ENCODE assay signal across 15 cellular contexts in genomic region chr1:100130552-100131077, GRCh38. TPM values are rescaled to one million over a fixed set of nuclear protein-coding genes. Genes with fewer than 3 reads are reported as not detected.
A peak's percentile ranks its signal among the peaks of the same experiment; 100 is the strongest.
DNase-seq lines count a peak whose midpoint lies in the region; ATAC-seq, FAIRE-seq and TF ChIP-seq lines count a peak whose summit lies in the region.
"Had no signal": no experiment of that assay in that cellular context is flagged by ENCODE, and none has a peak within 500 bp of the region (broad histone marks: within the 10 kb centered on the region; RNA-seq: fewer than 3 reads in every experiment).

No MANE protein-coding gene starts in this region.

- H3K9me3 Mint-ChIP-seq in activated CD4-positive, alpha-beta memory T cell treated with anti-CD3 and anti-CD28 coated beads, Interleukin-2, amount 10 ng/mL, durations not matched to agents 7 days and 5 days, result no peaks in the 10 kb centered on the region
- no peaks in the 10 kb centered on the region for H3K9me3 Mint-ChIP-seq in activated CD4-positive, alpha-beta memory T cell treated with anti-CD3 and anti-CD28 coated beads for 36 hours
- no peaks in the 10 kb centered on the region for H3K9me3 Mint-ChIP-seq in neural crest cell

- peaks cover 1% of the 10 kb centered on the region; the same call in 1 of the 2 replicates for H3K4me1 ChIP-seq in IMR-90 (ENCODE audit: control insufficient read depth, insufficient read depth, low read length)
- peaks cover 3 to 10% of the 10 kb centered on the region in 2 experiments; a peak in 2 of 5 replicates for H3K4me1 ChIP-seq in K562 (replicated peaks in 1 of 2; ENCODE audit: control insufficient read depth in 2 of 2, insufficient read depth in 2 of 2, low read length in 2 of 2)

- intact Hi-C loops in activated CD4-positive, alpha-beta memory T cell treated with anti-CD3 and anti-CD28 coated beads for 36 hours (cut with micrococcal nuclease), result loop anchor here (5.0 kb wide), 1 partner anchor 412 kb away; no protein-coding TSS in a partner anchor
- intact Hi-C loops in IMR-90 (cut with micrococcal nuclease), result no loop called here
- intact Hi-C loops in K562 (cut with micrococcal nuclease), result loop anchor here (5.0 to 10.0 kb wide), 5 partner anchors 117 to 764 kb away; partner anchors contain the start of genes CDC14A, DBT, EXTL2 and RTCA

- ATAC-seq in IMR-90 (ENCODE audit: low read depth) (no peak), K562 (peak; percentile 10), GM19328 (IDR thresholded peaks at IDR 0.05; ENCODE audit: unreplicated experiment) (no peak)
- ATAC-seq: activated CD8-positive, alpha-beta T cell treated with anti-CD3 and anti-CD28 coated beads, Interleukin-2, amount 10 ng/mL, durations not matched to agents 7 days and 5 days; lower lobe of right lung; upper lobe of right lung had no signal

- peaks cover 37 to 58% of the 10 kb centered on the region in 2 experiments for H3K79me1 ChIP-seq in IMR-90 (ENCODE audit: low read depth in 1 of 2, low read length in 2 of 2)

- H3K79me2 ChIP-seq in K562 (ENCODE audit: control insufficient read depth, insufficient read depth, low read length), result peaks cover 97% of the 10 kb centered on the region

- H3K27me3 ChIP-seq in IMR-90 (ENCODE audit: control insufficient read depth, insufficient read depth, low read length), result no peaks in the 10 kb centered on the region
- no peaks in the 10 kb centered on the region for H3K27me3 ChIP-seq in K562 (ENCODE audit: control insufficient read depth in 2 of 2, insufficient read depth in 2 of 2, low read length in 2 of 2)
- H3K27me3 ChIP-seq: dorsolateral prefrontal cortex, spleen, upper lobe of right lung had no signal

- H4K91ac ChIP-seq in IMR-90 (ENCODE audit: insufficient read depth, low read depth, low read length), result no peak overlapping the region

- H3K4me1 Mint-ChIP-seq in activated CD4-positive, alpha-beta memory T cell treated with anti-CD3 and anti-CD28 coated beads, Interleukin-2, amount 10 ng/mL, durations not matched to agents 7 days and 5 days, result peaks cover 52% of the 10 kb centered on the region
- H3K4me1 Mint-ChIP-seq in activated CD4-positive, alpha-beta memory T cell treated with anti-CD3 and anti-CD28 coated beads for 36 hours (ENCODE audit: low read depth), result peaks cover 38% of the 10 kb centered on the region
- H3K4me1 Mint-ChIP-seq in neural crest cell, result peaks cover 34% of the 10 kb centered on the region

- no peak overlapping the region for H3K27ac ChIP-seq in IMR-90 (ENCODE audit: insufficient read depth, low read length)
- H3K27ac ChIP-seq in K562 (ENCODE audit: extremely low read depth, low read depth, low read length), result peak overlapping the region; percentile 79
- H3K27ac ChIP-seq: dorsolateral prefrontal cortex, lower lobe of right lung, spleen, upper lobe of right lung had no signal

- no peak overlapping the region for H2AK9ac ChIP-seq in IMR-90 (replicated peaks; ENCODE audit: low read depth, low read length, poor library complexity)

- no peak for DNase-seq in activated CD4-positive, alpha-beta memory T cell treated with anti-CD3 and anti-CD28 coated beads, Interleukin-2, amount 10 ng/mL, durations not matched to agents 7 days and 5 days
- no peak for DNase-seq in activated CD4-positive, alpha-beta memory T cell treated with anti-CD3 and anti-CD28 coated beads for 36 hours
- DNase-seq in IMR-90 (peak; percentile 25), K562 (ENCODE audit: extremely low read depth in 1 of 4, low spot score in 3 of 4) (peak in 1 of 4 experiments; percentile 63), neural crest cell (ENCODE audit: low read depth, low spot score) (no peak), KBM-7 (no peak), T-helper 1 cell (no peak)
- DNase-seq: activated CD8-positive, alpha-beta T cell treated with anti-CD3 and anti-CD28 coated beads, Interleukin-2, amount 10 ng/mL, durations not matched to agents 7 days and 5 days; dorsolateral prefrontal cortex; lower lobe of right lung; NCI-H1417 treated with DMSO at 0.1 percent for 48 hours; spleen; upper lobe of right lung had no signal

- TF ChIP-seq RAD21 in IMR-90 (IDR thresholded peaks at IDR 0.05; ENCODE audit: low read length) (no peak), K562 (CRISPR knock-in tag; conservative IDR thresholded peaks at IDR 0.05 in 1 of 2, IDR thresholded peaks at IDR 0.05 in 1 of 2) (no peak)

- H3K9ac ChIP-seq in IMR-90 (ENCODE audit: low read depth, low read length) (no peak overlapping the region), K562 (ENCODE audit: insufficient read depth in 1 of 2, low read depth in 2 of 2, low read length in 2 of 2) (peak overlapping the region in 1 of 2 experiments; percentile 77; a peak in 3 of 4 replicates)

- H2AFZ ChIP-seq in IMR-90 (replicated peaks; ENCODE audit: low read length, poor library complexity), result no peak overlapping the region
- H2AFZ ChIP-seq in K562 (ENCODE audit: low read depth, low read length), result peak overlapping the region; percentile 46; the same call in 1 of the 2 replicates

- no peak overlapping the region for H2BK5ac ChIP-seq in IMR-90 (ENCODE audit: low read depth, low read length, poor library complexity, severe bottlenecking)

- TF ChIP-seq CTCF in IMR-90 (conservative IDR thresholded peaks at IDR 0.05; ENCODE audit: low read depth, low read length), result no peak
- no peak for TF ChIP-seq CTCF in K562 (IDR thresholded peaks at IDR 0.05 in 2 of 3, conservative IDR thresholded peaks at IDR 0.05 in 1 of 3; ENCODE audit: insufficient read depth in 2 of 3, low read depth in 1 of 3, low read length in 3 of 3)
- TF ChIP-seq CTCF in neural crest cell (conservative IDR thresholded peaks at IDR 0.05), result no peak

- H3K4me2 ChIP-seq in IMR-90 (ENCODE audit: low read depth, low read length), result no peak overlapping the region; the same call in 1 of the 2 replicates
- peak overlapping the region; percentile 77 for H3K4me2 ChIP-seq in K562 (ENCODE audit: insufficient read depth, low read length)

- H3K9me3 ChIP-seq in IMR-90 (ENCODE audit: control insufficient read depth, insufficient read depth, low read length) (no peaks in the 10 kb centered on the region), K562 (replicated peaks; ENCODE audit: control insufficient read depth, insufficient read depth, low read depth, low read length) (no peaks in the 10 kb centered on the region)
- H3K9me3 ChIP-seq: lower lobe of right lung, spleen, upper lobe of right lung had no signal

- H3K27ac Mint-ChIP-seq in activated CD4-positive, alpha-beta memory T cell treated with anti-CD3 and anti-CD28 coated beads, Interleukin-2, amount 10 ng/mL, durations not matched to agents 7 days and 5 days, result no peak overlapping the region
- H3K27ac Mint-ChIP-seq in activated CD4-positive, alpha-beta memory T cell treated with anti-CD3 and anti-CD28 coated beads for 36 hours, result no peak overlapping the region
- H3K27ac Mint-ChIP-seq in neural crest cell (ENCODE audit: unreplicated experiment), result no peak overlapping the region
- H3K27ac Mint-ChIP-seq: activated CD8-positive, alpha-beta T cell treated with anti-CD3 and anti-CD28 coated beads, Interleukin-2, amount 10 ng/mL, durations not matched to agents 7 days and 5 days; activated naive CD8-positive, alpha-beta T cell had no signal

- H3K36me3 ChIP-seq in IMR-90 (ENCODE audit: control insufficient read depth, insufficient read depth, low read length) (no peaks in the 10 kb centered on the region), K562 (ENCODE audit: control insufficient read depth, insufficient read depth, low read length) (peaks cover 33% of the 10 kb centered on the region)
- H3K36me3 ChIP-seq: lower lobe of right lung, spleen, upper lobe of right lung had no signal

- H2BK20ac ChIP-seq in IMR-90 (ENCODE audit: low read depth, low read length), result no peak overlapping the region

- no peak overlapping the region for H3K4ac ChIP-seq in IMR-90 (ENCODE audit: low read depth, low read length)

- peaks cover 13% of the 10 kb centered on the region for H3K36me3 Mint-ChIP-seq in activated CD4-positive, alpha-beta memory T cell treated with anti-CD3 and anti-CD28 coated beads, Interleukin-2, amount 10 ng/mL, durations not matched to agents 7 days and 5 days (ENCODE audit: low read depth)
- H3K36me3 Mint-ChIP-seq in activated CD4-positive, alpha-beta memory T cell treated with anti-CD3 and anti-CD28 coated beads for 36 hours, result peaks cover 4% of the 10 kb centered on the region
- H3K36me3 Mint-ChIP-seq in neural crest cell (ENCODE audit: low read depth), result no peaks in the 10 kb centered on the region

- no peak overlapping the region for H4K5ac ChIP-seq in IMR-90 (ENCODE audit: low read depth, low read length)

- H3K18ac ChIP-seq in IMR-90 (ENCODE audit: low read depth, low read length), result no peak overlapping the region

- in situ Hi-C loops in IMR-90 (cut with MboI; ENCODE audit: low sequenced_read_pairs), result loop anchor here (10.0 kb wide), 1 partner anchor 326 kb away; no protein-coding TSS in a partner anchor
- in situ Hi-C loops in K562 (cut with MboI), result no loop called here
- in situ Hi-C loops in KBM-7 (cut with MboI; ENCODE audit: low pct_unique_long_range_greater_than_20kb, low sequenced_read_pairs), result no loop called here

- no peak overlapping the region for H3K23ac ChIP-seq in IMR-90 (ENCODE audit: low read depth, low read length)

- no peak overlapping the region for H3K56ac ChIP-seq in IMR-90 (ENCODE audit: extremely low read depth, insufficient read depth, low read length)

- POLR2A ChIA-PET in activated CD4-positive, alpha-beta memory T cell treated with anti-CD3 and anti-CD28 coated beads, Interleukin-2, amount 10 ng/mL, durations not matched to agents 7 days and 5 days (lab: Charles Lee), result interaction anchor here (0.6 to 1.7 kb wide), 2 partner anchors 222 to 323 kb away, joined by 3 to 6 read pairs; partner anchors contain the start of gene CDC14A
- POLR2A ChIA-PET in activated CD4-positive, alpha-beta memory T cell treated with anti-CD3 and anti-CD28 coated beads for 36 hours (lab: Charles Lee), result no interaction called here
- POLR2A ChIA-PET in IMR-90 (lab: Charles Lee; ENCODE audit: unreplicated experiment) (no interaction called here), K562 (lab: Yijun Ruan, JAX) (interaction anchor here (0.6 to 1.4 kb wide), 3 partner anchors 11 to 292 kb away, joined by 3 to 4 read pairs (median 3); no protein-coding TSS in a partner anchor)

- WGBS in IMR-90 (ENCODE audit: extremely low coverage in 2 of 2, insufficient read length in 1 of 2), 2 experiments, result 100% methylated on average over 1 of the region's 5 CpGs; no CpG with 5 or more reads in 1 of the 2 experiments
- WGBS in K562 (ENCODE audit: insufficient coverage, low coverage, missing lambda C conversion rate), result 30% methylated on average over 5 of the region's 5 CpGs

- H2BK120ac ChIP-seq in IMR-90 (ENCODE audit: low read depth, low read length), result no peak overlapping the region

- no peaks in the 10 kb centered on the region for H3K27me3 Mint-ChIP-seq in activated CD4-positive, alpha-beta memory T cell treated with anti-CD3 and anti-CD28 coated beads, Interleukin-2, amount 10 ng/mL, durations not matched to agents 7 days and 5 days
- H3K27me3 Mint-ChIP-seq in activated CD4-positive, alpha-beta memory T cell treated with anti-CD3 and anti-CD28 coated beads for 36 hours, result no peaks in the 10 kb centered on the region
- H3K27me3 Mint-ChIP-seq in neural crest cell (ENCODE audit: low read depth), result no peaks in the 10 kb centered on the region
- H3K27me3 Mint-ChIP-seq: activated naive CD8-positive, alpha-beta T cell had no signal

- H4K20me1 ChIP-seq in IMR-90 (ENCODE audit: insufficient read depth, low read length) (no peaks in the 10 kb centered on the region), K562 (replicated peaks; ENCODE audit: control insufficient read depth, insufficient read depth, low read length) (0 out of 2 replicates have a peak, but pooled peaks cover 6% of the 10 kb centered on the region)

- no peak for FAIRE-seq in K562 (lab: Jason Lieb, UNC)

- dilution Hi-C loops in IMR-90 (cut with HindIII; ENCODE audit: low sequenced_read_pairs, unreplicated experiment), result no loop called here

- no peak overlapping the region for H2AK5ac ChIP-seq in IMR-90 (ENCODE audit: low read depth, low read length)

- no peak overlapping the region for H4K8ac ChIP-seq in IMR-90 (ENCODE audit: low read depth in 2 of 2, low read length in 2 of 2)

- H3K9me1 ChIP-seq in IMR-90 (ENCODE audit: insufficient read depth, low read length), result peaks cover 2% of the 10 kb centered on the region; the same call in 1 of the 2 replicates
- no peaks in the 10 kb centered on the region for H3K9me1 ChIP-seq in K562 (ENCODE audit: control insufficient read depth, insufficient read depth, low read length)

- peak; percentile 19; the same call in 1 of the 2 replicates for TF ChIP-seq EP300 in K562 (IDR thresholded peaks at IDR 0.05; ENCODE audit: low read length)

- BruUV-seq in IMR-90 (replicated peaks; lab: Mats Ljungman, UMichigan), result no TSS peak
- no TSS peak for BruUV-seq in K562 (replicated peaks; lab: Mats Ljungman, UMichigan)

- CTCF ChIA-PET in activated CD4-positive, alpha-beta memory T cell treated with anti-CD3 and anti-CD28 coated beads, Interleukin-2, amount 10 ng/mL, durations not matched to agents 7 days and 5 days (lab: Charles Lee), result interaction anchor here (0.7 to 0.9 kb wide), 3 partner anchors 86 to 125 kb away, joined by 3 to 4 read pairs (median 3); no protein-coding TSS in a partner anchor
- CTCF ChIA-PET in activated CD4-positive, alpha-beta memory T cell treated with anti-CD3 and anti-CD28 coated beads for 36 hours (lab: Charles Lee), result interaction anchor here (1.1 kb wide), 1 partner anchor 11 kb away, joined by 4 read pairs; no protein-coding TSS in a partner anchor
- CTCF ChIA-PET in IMR-90 (lab: Yijun Ruan, JAX), result no interaction called here
- CTCF ChIA-PET in K562 (lab: Yijun Ruan, JAX; ENCODE audit: low intra/inter-chr PET ratio), result no interaction called here

- no peak overlapping the region for H2BK15ac ChIP-seq in IMR-90 (ENCODE audit: low read depth, low read length)

- TF ChIP-seq POLR2A in IMR-90 (IDR thresholded peaks at IDR 0.05; ENCODE audit: low read depth, low read length) (no peak), K562 (conservative IDR thresholded peaks at IDR 0.05) (no peak)

- H3K14ac ChIP-seq in IMR-90 (replicated peaks; ENCODE audit: low read depth, low read length), result no peak overlapping the region

- H3K4me3 Mint-ChIP-seq in activated CD4-positive, alpha-beta memory T cell treated with anti-CD3 and anti-CD28 coated beads, Interleukin-2, amount 10 ng/mL, durations not matched to agents 7 days and 5 days, result peak overlapping the region; percentile 16
- no peak overlapping the region for H3K4me3 Mint-ChIP-seq in activated CD4-positive, alpha-beta memory T cell treated with anti-CD3 and anti-CD28 coated beads for 36 hours
- H3K4me3 Mint-ChIP-seq in neural crest cell, result peak overlapping the region; percentile 79

- H3K4me3 ChIP-seq in IMR-90 (ENCODE audit: insufficient read depth, low read depth, low read length), result no peak overlapping the region
- H3K4me3 ChIP-seq in K562, result peak overlapping the region; percentile 51; the same call in 1 of the 2 replicates
- H3K4me3 ChIP-seq: dorsolateral prefrontal cortex, lower lobe of right lung, spleen, upper lobe of right lung had no signal

RNA-seq across cellular contexts. Expression of gene SASS6, which starts 2.1 kb away (rescaled TPM):
- total RNA-seq in activated CD4-positive, alpha-beta memory T cell treated with anti-CD3 and anti-CD28 coated beads, Interleukin-2, amount 10 ng/mL, durations not matched to agents 7 days and 5 days, result 10 to 100 TPM; 13.2 to 13.3 TPM
- total RNA-seq in activated CD4-positive, alpha-beta memory T cell treated with anti-CD3 and anti-CD28 coated beads for 36 hours, result 10 to 100 TPM; 11.5 to 12.0 TPM
- total RNA-seq in IMR-90 (2012; rRNA removed) (2.7 and 5.0 TPM in 2 replicates), K562 (2014; rRNA removed) (14.8 and 15.4 TPM in 2 replicates), K562 (2014; rRNA removed; fragmentation: Illumina TruSeq; extraction: Trizol) (34.1 and 38.3 TPM in 2 replicates), K562 (2015; rRNA removed; fragmentation: Illumina TruSeq; extraction: Trizol) (28.8 and 32.9 TPM in 2 replicates), K562 (2021) (18.0 and 18.7 TPM in 2 replicates), neural crest cell (14.9 and 15.2 TPM in 2 replicates)
- polyA plus RNA-seq in IMR-90 (2012; rRNA removed) (0.69 and 1.1 TPM in 2 replicates), K562 (2011; rRNA removed) (8.4 and 11.6 TPM in 2 replicates), K562 (2014; fragmentation: Illumina TruSeq; extraction: Trizol) (22.4 and 29.2 TPM in 2 replicates), K562 (2014; fragmentation: Nextera tagmentation; extraction: Ambion mirVana) (10 to 100 TPM; 14.7 to 16.4 TPM), K562 (2014; rRNA removed) (14.9 and 18.5 TPM in 2 replicates)
- polyA plus RNA-seq in IMR-90 (2012; cell fraction: cytosol; rRNA removed), result 0.05 and 0.06 TPM in 2 replicates
- polyA plus RNA-seq in IMR-90 (2012; cell fraction: nucleus; rRNA removed; ENCODE audit: low replicate concordance), result 0.09 and 0.83 TPM in 2 replicates
- 6.0 and 37.1 TPM in 2 replicates for total RNA-seq in K562 (2011; cell fraction: chromatin; rRNA removed; ENCODE audit: low replicate concordance)
- total RNA-seq in K562 (2011; cell fraction: nucleolus; rRNA removed), result 3.0 and 4.3 TPM in 2 replicates
- total RNA-seq in K562 (2011; cell fraction: nucleoplasm; rRNA removed), result 8.9 and 14.3 TPM in 2 replicates
- 0.83 and 2.3 TPM in 2 replicates for polyA plus RNA-seq in K562 (2011; cell fraction: cytosol; rRNA removed)
- 11.5 and 13.1 TPM in 2 replicates for polyA plus RNA-seq in K562 (2011; cell fraction: nucleus; rRNA removed)
- polyA plus RNA-seq in K562 (2012), result 11.9 and 12.3 TPM in 2 replicates
- 10.3 and 10.6 TPM in 2 replicates for polyA minus RNA-seq in K562 (2011; rRNA and poly(A)+ RNA removed)
- 3.1 and 3.6 TPM in 2 replicates for polyA minus RNA-seq in K562 (2011; cell fraction: cytosol; rRNA and poly(A)+ RNA removed)
- polyA minus RNA-seq in K562 (2011; cell fraction: nucleus; rRNA and poly(A)+ RNA removed), result 6.6 and 12.7 TPM in 2 replicates

RNA-seq across cellular contexts. Expression of gene TRMT13, which starts 2.3 kb away (rescaled TPM):
- total RNA-seq in activated CD4-positive, alpha-beta memory T cell treated with anti-CD3 and anti-CD28 coated beads, Interleukin-2, amount 10 ng/mL, durations not matched to agents 7 days and 5 days, result 10 to 100 TPM; 13.9 to 15.4 TPM
- total RNA-seq in activated CD4-positive, alpha-beta memory T cell treated with anti-CD3 and anti-CD28 coated beads for 36 hours, result 10 to 100 TPM; 17.5 TPM
- total RNA-seq in IMR-90 (2012; rRNA removed) (5.2 and 12.8 TPM in 2 replicates), K562 (2014; rRNA removed) (22.0 and 24.2 TPM in 2 replicates), K562 (2014; rRNA removed; fragmentation: Illumina TruSeq; extraction: Trizol) (30.9 and 32.3 TPM in 2 replicates), K562 (2015; rRNA removed; fragmentation: Illumina TruSeq; extraction: Trizol) (26.8 and 28.9 TPM in 2 replicates), K562 (2021) (18.7 and 22.3 TPM in 2 replicates), neural crest cell (14.6 and 17.8 TPM in 2 replicates)
- polyA plus RNA-seq in IMR-90 (2012; rRNA removed) (5.5 and 7.7 TPM in 2 replicates), K562 (2011; rRNA removed) (26.8 and 33.0 TPM in 2 replicates), K562 (2014; fragmentation: Illumina TruSeq; extraction: Trizol) (26.3 and 31.1 TPM in 2 replicates), K562 (2014; fragmentation: Nextera tagmentation; extraction: Ambion mirVana) (10 to 100 TPM; 24.2 to 24.3 TPM), K562 (2014; rRNA removed) (25.6 and 30.3 TPM in 2 replicates)
- 0.32 and 0.61 TPM in 2 replicates for polyA plus RNA-seq in IMR-90 (2012; cell fraction: cytosol; rRNA removed)
- polyA plus RNA-seq in IMR-90 (2012; cell fraction: nucleus; rRNA removed; ENCODE audit: low replicate concordance), result 1.3 and 18.6 TPM in 2 replicates
- 19.3 and 67.4 TPM in 2 replicates for total RNA-seq in K562 (2011; cell fraction: chromatin; rRNA removed; ENCODE audit: low replicate concordance)
- total RNA-seq in K562 (2011; cell fraction: nucleolus; rRNA removed), result 7.8 and 12.4 TPM in 2 replicates
- 20.9 and 33.7 TPM in 2 replicates for total RNA-seq in K562 (2011; cell fraction: nucleoplasm; rRNA removed)
- polyA plus RNA-seq in K562 (2011; cell fraction: cytosol; rRNA removed), result 1.8 and 4.8 TPM in 2 replicates
- polyA plus RNA-seq in K562 (2011; cell fraction: nucleus; rRNA removed), result 50.2 and 65.6 TPM in 2 replicates
- polyA plus RNA-seq in K562 (2012), result 15.6 and 16.2 TPM in 2 replicates
- 24.7 and 30.4 TPM in 2 replicates for polyA minus RNA-seq in K562 (2011; rRNA and poly(A)+ RNA removed)
- polyA minus RNA-seq in K562 (2011; cell fraction: cytosol; rRNA and poly(A)+ RNA removed), result 5.4 and 12.7 TPM in 2 replicates
- 27.5 and 45.0 TPM in 2 replicates for polyA minus RNA-seq in K562 (2011; cell fraction: nucleus; rRNA and poly(A)+ RNA removed)

RNA-seq across cellular contexts. Expression of gene LRRC39, which starts 47.4 kb away (rescaled TPM):
- total RNA-seq in activated CD4-positive, alpha-beta memory T cell treated with anti-CD3 and anti-CD28 coated beads, Interleukin-2, amount 10 ng/mL, durations not matched to agents 7 days and 5 days, result under 1 TPM; 0.53 to 0.60 TPM
- under 1 TPM; 0.17 to 0.64 TPM for total RNA-seq in activated CD4-positive, alpha-beta memory T cell treated with anti-CD3 and anti-CD28 coated beads for 36 hours
- total RNA-seq in IMR-90 (2012; rRNA removed), result 0.36 and 0.56 TPM in 2 replicates
- 0.16 and 0.48 TPM in 2 replicates for polyA plus RNA-seq in IMR-90 (2012; rRNA removed)
- not detected in 2 replicates for polyA plus RNA-seq in IMR-90 (2012; cell fraction: cytosol; rRNA removed)
- polyA plus RNA-seq in IMR-90 (2012; cell fraction: nucleus; rRNA removed; ENCODE audit: low replicate concordance), result 0.34 and 4.7 TPM in 2 replicates
- 0.93 and 5.3 TPM in 2 replicates for total RNA-seq in K562 (2011; cell fraction: chromatin; rRNA removed; ENCODE audit: low replicate concordance)
- total RNA-seq in K562 (2011; cell fraction: nucleolus; rRNA removed), result 0.50 and 0.79 TPM in 2 replicates
- total RNA-seq in K562 (2011; cell fraction: nucleoplasm; rRNA removed), result 0.76 and 1.2 TPM in 2 replicates
- 1.1 and 1.3 TPM in 2 replicates for total RNA-seq in K562 (2014; rRNA removed)
- total RNA-seq in K562 (2014; rRNA removed; fragmentation: Illumina TruSeq; extraction: Trizol), result 1.2 and 1.5 TPM in 2 replicates
- 1.2 and 1.4 TPM in 2 replicates for total RNA-seq in K562 (2015; rRNA removed; fragmentation: Illumina TruSeq; extraction: Trizol)
- 0.69 and 1.1 TPM in 2 replicates for total RNA-seq in K562 (2021)
- polyA plus RNA-seq in K562 (2011; rRNA removed), result 3.1 TPM in 2 replicates
- polyA plus RNA-seq in K562 (2011; cell fraction: cytosol; rRNA removed), result 0.10 and 0.59 TPM in 2 replicates
- 5.3 and 8.0 TPM in 2 replicates for polyA plus RNA-seq in K562 (2011; cell fraction: nucleus; rRNA removed)
- polyA plus RNA-seq in K562 (2012), result 0.70 and 1.7 TPM in 2 replicates
- 1.8 TPM in 2 replicates for polyA plus RNA-seq in K562 (2014; fragmentation: Illumina TruSeq; extraction: Trizol)
- polyA plus RNA-seq in K562 (2014; fragmentation: Nextera tagmentation; extraction: Ambion mirVana), result 1 to 10 TPM in 1 of 2 experiments, under 1 TPM in 1; 1.00 to 1.1 TPM
- polyA plus RNA-seq in K562 (2014; rRNA removed), result 2.3 and 2.5 TPM in 2 replicates
- 1.2 and 2.2 TPM in 2 replicates for polyA minus RNA-seq in K562 (2011; rRNA and poly(A)+ RNA removed)
- polyA minus RNA-seq in K562 (2011; cell fraction: cytosol; rRNA and poly(A)+ RNA removed), result not detected in 2 replicates
- polyA minus RNA-seq in K562 (2011; cell fraction: nucleus; rRNA and poly(A)+ RNA removed), result 0.40 and 1.1 TPM in 2 replicates
- 1.3 and 1.4 TPM in 2 replicates for total RNA-seq in neural crest cell

Comparison
In these comparisons a context has a peak if more than half of its experiments do, and no peak if none do; other contexts are left out.
1. POLR2A ChIA-PET loops: an anchor here in activated CD4-positive, alpha-beta memory T cell treated with anti-CD3 and anti-CD28 coated beads, Interleukin-2, amount 10 ng/mL, durations not matched to agents 7 days and 5 days (0.6 to 1.7 kb wide) and K562 (0.6 to 1.4 kb wide); none called in activated CD4-positive, alpha-beta memory T cell treated with anti-CD3 and anti-CD28 coated beads for 36 hours and IMR-90.
2. CTCF ChIA-PET loops: an anchor here in activated CD4-positive, alpha-beta memory T cell treated with anti-CD3 and anti-CD28 coated beads, Interleukin-2, amount 10 ng/mL, durations not matched to agents 7 days and 5 days (0.7 to 0.9 kb wide) and activated CD4-positive, alpha-beta memory T cell treated with anti-CD3 and anti-CD28 coated beads for 36 hours (1.1 kb wide); none called in IMR-90 and K562.